9 cellular contexts compared by ENCODE assay signal in genomic region chr15:80996247-80996646, GRCh38. TPM values are rescaled to one million over a fixed set of nuclear protein-coding genes. Genes with fewer than 3 reads are reported as not detected.
DNase-seq lines count a peak whose midpoint lies in the region; ATAC-seq, FAIRE-seq and TF ChIP-seq lines count a peak whose summit lies in the region.
"Had no signal": no experiment of that assay in that cellular context is flagged by ENCODE, and none has a peak within 500 bp of the region (broad histone marks: within the 10 kb centered on the region; RNA-seq: fewer than 3 reads in every experiment).

No MANE protein-coding gene starts in this region.

- H3K9me3 Mint-ChIP-seq in astrocyte (ENCODE audit: unreplicated experiment) (peaks cover 2% of the 10 kb centered on the region), nephron (no peaks in the 10 kb centered on the region), mesothelial cell of epicardium (no peaks in the 10 kb centered on the region)

- TF ChIP-seq CTCF in astrocyte (IDR thresholded peaks at IDR 0.05; ENCODE audit: insufficient read depth, low read depth, low read length) (peak; percentile 26), nephron (IDR thresholded peaks at IDR 0.05; ENCODE audit: unreplicated experiment in 3 of 3) (peak in 2 of 3 experiments; percentile 18 to 19), mesothelial cell of epicardium (IDR thresholded peaks at IDR 0.05; ENCODE audit: unreplicated experiment) (no peak)

- no peaks in the 10 kb centered on the region for H4K20me1 ChIP-seq in astrocyte (ENCODE audit: insufficient read depth, low read length)

- H3K79me2 ChIP-seq in astrocyte (ENCODE audit: insufficient read depth, low read length) = peaks cover 9% of the 10 kb centered on the region

- no peak overlapping the region for H2AFZ ChIP-seq in astrocyte (ENCODE audit: low read depth, low read length)

- H3K4me1 ChIP-seq in astrocyte (ENCODE audit: insufficient read depth, low read length) = no peaks in the 10 kb centered on the region

- H3K9ac ChIP-seq in astrocyte (ENCODE audit: low read length) = no peak overlapping the region

- H3K36me3 ChIP-seq in astrocyte (ENCODE audit: insufficient read depth, low read length) = no peaks in the 10 kb centered on the region

- no peaks in the 10 kb centered on the region for H3K27me3 ChIP-seq in astrocyte (ENCODE audit: insufficient read depth, low read length)

- H3K4me3 Mint-ChIP-seq in astrocyte (ENCODE audit: unreplicated experiment) (no peak overlapping the region), nephron (peak overlapping the region in 1 of 3 experiments; percentile 29), mesothelial cell of epicardium (no peak overlapping the region)

- in situ Hi-C loops in KBM-7 (cut with MboI; ENCODE audit: low pct_unique_long_range_greater_than_20kb, low sequenced_read_pairs) = loop anchor here (10.0 kb wide), 1 partner anchor 269 kb away; no protein-coding TSS in a partner anchor

- FAIRE-seq in astrocyte (lab: Jason Lieb, UNC) = no peak

- no peaks in the 10 kb centered on the region for H3K9me3 ChIP-seq in astrocyte (ENCODE audit: insufficient read depth, low read depth, low read length)

- no peak overlapping the region for H3K4me3 ChIP-seq in astrocyte (ENCODE audit: insufficient read depth, low read depth, low read length)

- DNase-seq in DMS53 (lab: John Stamatoyannopoulos, UW) (peak; percentile 51), DMS53 treated with DMSO at 0.1 percent for 48 hours (lab: John Stamatoyannopoulos, UW; ENCODE audit: unreplicated experiment) (no peak), KBM-7 (peak; percentile 64), astrocyte (ENCODE audit: low read depth) (no peak), mesothelial cell of epicardium (ENCODE audit: low spot score in 2 of 2, unreplicated experiment in 2 of 2) (no peak)
- DNase-seq: NCI-H1092 treated with DMSO at 0.1 percent for 48 hours had no signal

- H3K4me2 ChIP-seq in astrocyte (ENCODE audit: low read length) = no peak overlapping the region

- no peak for ATAC-seq in HG03108 (IDR thresholded peaks at IDR 0.05; ENCODE audit: unreplicated experiment)
- no peak for ATAC-seq in HG03196 (IDR thresholded peaks at IDR 0.05; ENCODE audit: unreplicated experiment)

- no peak overlapping the region for H3K27ac Mint-ChIP-seq in astrocyte (ENCODE audit: unreplicated experiment)
- H3K27ac Mint-ChIP-seq in nephron = peak overlapping the region in 1 of 3 experiments; percentile 81
- H3K27ac Mint-ChIP-seq in mesothelial cell of epicardium = no peak overlapping the region

- H3K36me3 Mint-ChIP-seq in astrocyte (ENCODE audit: low read depth, unreplicated experiment) (no peaks in the 10 kb centered on the region), nephron (ENCODE audit: low read depth) (peaks cover 4% of the 10 kb centered on the region), mesothelial cell of epicardium (peaks cover 2% of the 10 kb centered on the region)

- H3K27ac ChIP-seq in astrocyte (ENCODE audit: low read depth, low read length) = no peak overlapping the region

- peaks cover 2% of the 10 kb centered on the region for H3K27me3 Mint-ChIP-seq in astrocyte (ENCODE audit: low read depth, unreplicated experiment)
- H3K27me3 Mint-ChIP-seq in nephron (ENCODE audit: low read depth) = peaks cover 4% of the 10 kb centered on the region
- H3K27me3 Mint-ChIP-seq in mesothelial cell of epicardium (ENCODE audit: low read depth) = no peaks in the 10 kb centered on the region

- H3K4me1 Mint-ChIP-seq in astrocyte (ENCODE audit: low read depth, unreplicated experiment) = no peaks in the 10 kb centered on the region
- H3K4me1 Mint-ChIP-seq in nephron = peaks cover 16% of the 10 kb centered on the region
- peaks cover 6% of the 10 kb centered on the region for H3K4me1 Mint-ChIP-seq in mesothelial cell of epicardium

RNA-seq across cellular contexts. Expression of gene TLNRD1, which starts 4.5 kb away (rescaled TPM):
- total RNA-seq in astrocyte (24.2 and 24.3 TPM in 2 replicates), mesothelial cell of epicardium (12.3 to 13.3 TPM (median 13.0 TPM) in 3 replicates)

RNA-seq across cellular contexts. Expression of gene MESD, which starts 6.6 kb away (rescaled TPM):
- total RNA-seq in astrocyte = 33.1 and 34.8 TPM in 2 replicates
- total RNA-seq in mesothelial cell of epicardium = 33.6 to 35.2 TPM (median 34.9 TPM) in 3 replicates

Comparison
In these comparisons a context has a peak if more than half of its experiments do, and no peak if none do; other contexts are left out.
1. DNase-seq: peak in DMS53 (single experiment) and KBM-7 (single experiment); none in DMS53 treated with DMSO at 0.1 percent for 48 hours (single experiment), astrocyte (single experiment) and mesothelial cell of epicardium (0 of 2).